ENCODE assay signal across 30 cellular contexts in the genomic region with DNA sequence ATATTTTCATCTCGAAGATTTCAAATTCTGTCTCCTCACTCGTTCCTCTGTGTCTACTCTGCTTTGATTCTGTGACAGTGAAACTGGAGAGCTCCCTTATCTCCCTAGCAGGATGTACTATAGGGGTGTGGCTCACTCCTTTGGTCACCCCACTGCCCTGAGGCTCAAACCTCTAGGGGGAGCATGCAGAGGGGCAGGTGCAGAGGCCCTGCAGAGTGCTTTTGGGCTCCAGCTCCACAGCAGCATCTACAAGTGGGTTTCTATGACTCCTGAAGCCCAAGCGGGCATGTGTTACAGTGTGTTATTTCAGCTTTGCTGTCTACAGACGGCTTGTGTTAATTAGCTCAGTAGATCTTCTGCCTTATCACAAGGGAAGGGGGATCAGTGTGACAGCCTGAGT.
A peak's percentile ranks its signal among the peaks of the same experiment; 100 is the strongest.
DNase-seq lines count a peak whose midpoint lies in the region; ATAC-seq, FAIRE-seq and TF ChIP-seq lines count a peak whose summit lies in the region.
"Had no signal": no experiment of that assay in that cellular context is flagged by ENCODE, and none has a peak within 500 bp of the region (broad histone marks: within the 10 kb centered on the region; RNA-seq: fewer than 3 reads in every experiment).

No MANE protein-coding gene starts in this region.

- WGBS in H1 (ENCODE audit: extremely low coverage in 1 of 2, insufficient coverage in 1 of 2, insufficient read length in 1 of 2, insufficient replicate concordance in 2 of 2, low coverage in 1 of 2, low lambda C conversion rate in 2 of 2, missing lambda C conversion rate in 1 of 2), 2 experiments, result 60% methylated on average over 4 of the region's 4 CpGs; no CpG with 5 or more reads in 1 of the 2 experiments

- H3K79me1 ChIP-seq in H1 (ENCODE audit: low read depth, low read length), result no peaks in the 10 kb centered on the region

- H3K4me3 ChIP-seq in H1 (ENCODE audit: extremely low read depth in 1 of 4, insufficient read depth in 2 of 4, low read depth in 3 of 4, low read length in 4 of 4), result no peak overlapping the region
- no peak overlapping the region for H3K4me3 ChIP-seq in naive thymus-derived CD4-positive, alpha-beta T cell (ENCODE audit: low read length)
- H3K4me3 ChIP-seq: ascending aorta, gastroesophageal sphincter, lower lobe of right lung, transverse colon had no signal

- no peak for FAIRE-seq in H1 (lab: Jason Lieb, UNC)
- FAIRE-seq: A204.1, keratinocyte had no signal

- H3K18ac ChIP-seq in H1 (ENCODE audit: extremely low read depth, low read length), result no peak overlapping the region

- H2BK12ac ChIP-seq in H1 (ENCODE audit: low read depth, low read length), result no peak overlapping the region

- H3K4me1 ChIP-seq in H1 (replicated peaks in 1 of 4; ENCODE audit: control insufficient read depth in 3 of 4, insufficient read depth in 4 of 4, low read length in 3 of 4), result no peaks in the 10 kb centered on the region
- no peaks in the 10 kb centered on the region for H3K4me1 ChIP-seq in naive thymus-derived CD4-positive, alpha-beta T cell (ENCODE audit: control insufficient read depth in 2 of 2, insufficient read depth in 2 of 2, low read length in 2 of 2)
- H3K4me1 ChIP-seq: ascending aorta, gastroesophageal sphincter, lower lobe of right lung, transverse colon had no signal

- no peaks in the 10 kb centered on the region for H3K27me3 ChIP-seq in H1 (replicated peaks in 1 of 4; ENCODE audit: control insufficient read depth in 3 of 4, extremely low read depth in 1 of 4, insufficient read depth in 3 of 4, low read length in 3 of 4)
- no peaks in the 10 kb centered on the region for H3K27me3 ChIP-seq in naive thymus-derived CD4-positive, alpha-beta T cell (ENCODE audit: control insufficient read depth in 2 of 2, insufficient read depth in 2 of 2, low read length in 2 of 2)
- H3K27me3 ChIP-seq: ascending aorta, gastroesophageal sphincter, neutrophil, transverse colon had no signal

- no peak overlapping the region for H3K4me3 Mint-ChIP-seq in activated T-helper 1 cell treated with anti-CD3 and anti-CD28 coated beads, Interleukin-12 subunit alpha, Interleukin-12 subunit beta, Interleukin-2, Interleukin-4 antibody, amounts not matched to agents 30 ng/mL and 10 ng/mL and 1 ng/mL, durations not matched to agents 14 hours and 24 hours and 36 hours
- no peak overlapping the region for H3K4me3 Mint-ChIP-seq in naive thymus-derived CD4-positive, alpha-beta T cell
- H3K4me3 Mint-ChIP-seq: activated B cell treated with CpG ODN at 0.5 μM for 24 hours; activated naive CD8-positive, alpha-beta T cell treated with anti-CD3 and anti-CD28 coated beads for 36 hours; dendritic cell treated with granulocyte-macrophage colony-stimulating factor and Interleukin-4, amounts not matched to agents 40 ng/mL and 50 ng/mL, for 4 days had no signal

- peak; percentile 42 to 53 (median 50); a peak in 3 of 4 replicates for TF ChIP-seq CTCF in H1 (IDR thresholded peaks at IDR 0.05; ENCODE audit: control extremely low read depth in 1 of 3, insufficient read depth in 1 of 3, low read depth in 1 of 3, low read length in 3 of 3)

- no peak for ATAC-seq in naive thymus-derived CD4-positive, alpha-beta T cell
- ATAC-seq: gastroesophageal sphincter, lower lobe of right lung had no signal

- DNase-seq in NCI-H748 (lab: John Stamatoyannopoulos, UW; ENCODE audit: unreplicated experiment) (peak; percentile 18), NCI-H748 treated with DMSO at 0.1 percent for 48 hours (lab: John Stamatoyannopoulos, UW) (no peak), OCI-M2 (lab: John Stamatoyannopoulos, UW; ENCODE audit: unreplicated experiment) (peak; percentile 20), H1 (ENCODE audit: low read depth in 1 of 2, low spot score in 2 of 2) (peak; percentile 15 to 54), NCI-H1092 treated with DMSO at 0.1 percent for 48 hours (lab: John Stamatoyannopoulos, UW) (no peak), activated gamma-delta T cell (lab: John Stamatoyannopoulos, UW) (no peak)
- DNase-seq in activated T-helper 1 cell treated with anti-CD3 and anti-CD28 coated beads, Interleukin-12 subunit alpha, Interleukin-12 subunit beta, Interleukin-2, Interleukin-4 antibody, amounts not matched to agents 30 ng/mL and 10 ng/mL and 1 ng/mL, durations not matched to agents 14 hours and 24 hours and 36 hours (ENCODE audit: low spot score), result no peak
- no peak for DNase-seq in naive thymus-derived CD4-positive, alpha-beta T cell
- DNase-seq: activated B cell treated with CpG ODN at 0.5 μM for 24 hours; activated CD4-positive, alpha-beta T cell treated with anti-CD3 and anti-CD28 coated beads, Interleukin-2, amount 50 U/mL, for 48 hours; activated CD8-positive, alpha-beta memory T cell treated with anti-CD3 and anti-CD28 coated beads, Interleukin-2, amount 50 U/mL, for 4 hours; activated naive CD8-positive, alpha-beta T cell treated with anti-CD3 and anti-CD28 coated beads for 36 hours; AML-193; DMS79; KG1; lower lobe of right lung; NCI-H2029; NCI-H446; RPMI8226; SK-N-SH; stimulated activated CD8-positive, alpha-beta memory T cell treated with anti-CD3 and anti-CD28 coated beads, Interleukin-4, amount 100 ng/mL, for 48 hours; T-helper 2 cell; transverse colon had no signal

- H3K23ac ChIP-seq in H1 (ENCODE audit: insufficient read length), result no peak overlapping the region

- peak; percentile 6 to 46; a peak in 2 of 4 replicates for TF ChIP-seq RAD21 in H1 (IDR thresholded peaks at IDR 0.05 in 1 of 2, conservative IDR thresholded peaks at IDR 0.05 in 1 of 2; ENCODE audit: low read depth in 2 of 2, low read length in 2 of 2)

- CTCF ChIA-PET in H1 (lab: Charles Lee; ENCODE audit: partially characterized antibody), result interaction anchor here (0.6 to 1.5 kb wide), 7 partner anchors 11 to 269 kb away, joined by 3 to 11 read pairs (median 4); no protein-coding TSS in a partner anchor
- CTCF ChIA-PET in naive thymus-derived CD4-positive, alpha-beta T cell (lab: Charles Lee), result interaction anchor here (0.6 kb wide), 1 partner anchor 114 kb away, joined by 3 read pairs; no protein-coding TSS in a partner anchor

- H3K9ac ChIP-seq in H1 (replicated peaks in 1 of 4; ENCODE audit: extremely low read depth in 1 of 4, low read depth in 3 of 4, low read length in 3 of 4), result no peak overlapping the region
- H3K9ac ChIP-seq: SK-N-SH had no signal

- no peak overlapping the region for H4K8ac ChIP-seq in H1 (ENCODE audit: extremely low read depth, insufficient read depth, low read length)

- no peak overlapping the region for H4K5ac ChIP-seq in H1 (ENCODE audit: insufficient read length, low read depth, low read length)

- H3K56ac ChIP-seq in H1 (replicated peaks; ENCODE audit: insufficient read length, low read depth, low read length), result no peak overlapping the region

- H3K36me3 Mint-ChIP-seq in activated T-helper 1 cell treated with anti-CD3 and anti-CD28 coated beads, Interleukin-12 subunit alpha, Interleukin-12 subunit beta, Interleukin-2, Interleukin-4 antibody, amounts not matched to agents 30 ng/mL and 10 ng/mL and 1 ng/mL, durations not matched to agents 14 hours and 24 hours and 36 hours (ENCODE audit: low read depth), result no peaks in the 10 kb centered on the region
- H3K36me3 Mint-ChIP-seq in naive thymus-derived CD4-positive, alpha-beta T cell, result no peaks in the 10 kb centered on the region
- H3K36me3 Mint-ChIP-seq: activated naive CD8-positive, alpha-beta T cell treated with anti-CD3 and anti-CD28 coated beads for 36 hours had no signal

- H2BK15ac ChIP-seq in H1 (ENCODE audit: low read length), result no peak overlapping the region

- H3K9me3 Mint-ChIP-seq in activated T-helper 1 cell treated with anti-CD3 and anti-CD28 coated beads, Interleukin-12 subunit alpha, Interleukin-12 subunit beta, Interleukin-2, Interleukin-4 antibody, amounts not matched to agents 30 ng/mL and 10 ng/mL and 1 ng/mL, durations not matched to agents 14 hours and 24 hours and 36 hours, result no peaks in the 10 kb centered on the region
- H3K9me3 Mint-ChIP-seq in naive thymus-derived CD4-positive, alpha-beta T cell, result peaks cover 0 to 24% (median 2%) of the 10 kb centered on the region in 11 donors
- H3K9me3 Mint-ChIP-seq: dendritic cell treated with granulocyte-macrophage colony-stimulating factor and Interleukin-4, amounts not matched to agents 40 ng/mL and 50 ng/mL, for 4 days had no signal

- H4K20me1 ChIP-seq in H1 (replicated peaks in 1 of 2; ENCODE audit: control insufficient read depth in 1 of 2, insufficient read depth in 2 of 2, low read length in 2 of 2), result no peaks in the 10 kb centered on the region

- H3K23me2 ChIP-seq in H1 (ENCODE audit: low read depth, low read length), result no peaks in the 10 kb centered on the region

- H2BK5ac ChIP-seq in H1 (ENCODE audit: low read depth, low read length), result no peak overlapping the region

- no peak overlapping the region for H2BK120ac ChIP-seq in H1 (replicated peaks; ENCODE audit: low read depth, low read length)

- no peaks in the 10 kb centered on the region for H3K36me3 ChIP-seq in H1 (ENCODE audit: control insufficient read depth in 2 of 4, insufficient read depth in 4 of 4, low read length in 3 of 4)
- H3K36me3 ChIP-seq in naive thymus-derived CD4-positive, alpha-beta T cell (ENCODE audit: control insufficient read depth in 2 of 3, insufficient read depth in 3 of 3, low read length in 3 of 3), result no peaks in the 10 kb centered on the region
- H3K36me3 ChIP-seq: ascending aorta, gastroesophageal sphincter, lower lobe of right lung, neutrophil, transverse colon had no signal

- TF ChIP-seq EP300 in H1 (IDR thresholded peaks at IDR 0.05; ENCODE audit: borderline replicate concordance in 1 of 2, low read depth in 2 of 2, low read length in 2 of 2), result no peak

- intact Hi-C loops in activated T-helper 1 cell treated with anti-CD3 and anti-CD28 coated beads, Interleukin-12 subunit alpha, Interleukin-12 subunit beta, Interleukin-2, Interleukin-4 antibody, amounts not matched to agents 30 ng/mL and 10 ng/mL and 1 ng/mL, durations not matched to agents 14 hours and 24 hours and 36 hours (cut with micrococcal nuclease), result no loop called here
- intact Hi-C loops in naive thymus-derived CD4-positive, alpha-beta T cell (cut with micrococcal nuclease), result no loop called here

- H3K79me2 ChIP-seq in H1 (ENCODE audit: control insufficient read depth in 1 of 2, insufficient read depth in 2 of 2, low read length in 2 of 2), result no peaks in the 10 kb centered on the region

- no peak overlapping the region for H2BK20ac ChIP-seq in H1 (ENCODE audit: low read length)

- no peaks in the 10 kb centered on the region for H3K9me3 ChIP-seq in H1 (ENCODE audit: insufficient read depth in 2 of 2, low read depth in 1 of 2, low read length in 1 of 2)
- no peaks in the 10 kb centered on the region for H3K9me3 ChIP-seq in naive thymus-derived CD4-positive, alpha-beta T cell (ENCODE audit: control insufficient read depth in 2 of 3, low read length in 3 of 3)
- H3K9me3 ChIP-seq: ascending aorta, gastroesophageal sphincter, lower lobe of right lung, neutrophil, SK-N-SH, transverse colon had no signal

- H3K4me2 ChIP-seq in H1 (ENCODE audit: insufficient read depth in 1 of 2, low read depth in 2 of 2, low read length in 2 of 2), result no peak overlapping the region
- H3K4me2 ChIP-seq: SK-N-SH had no signal

- no peak overlapping the region for H4K91ac ChIP-seq in H1 (replicated peaks; ENCODE audit: insufficient read length, low read length)

- H3K14ac ChIP-seq in H1 (ENCODE audit: insufficient read length), result no peak overlapping the region

- no peak for TF ChIP-seq POLR2A in H1 (IDR thresholded peaks at IDR 0.05; ENCODE audit: control extremely low read depth in 1 of 2, low read depth in 2 of 2, low read length in 2 of 2)

- no peak overlapping the region for H2AK5ac ChIP-seq in H1 (ENCODE audit: low read depth, low read length)

- POLR2A ChIA-PET in H1 (lab: Charles Lee; ENCODE audit: partially characterized antibody), result no interaction called here
- POLR2A ChIA-PET in naive thymus-derived CD4-positive, alpha-beta T cell (lab: Charles Lee), result no interaction called here

- no peaks in the 10 kb centered on the region for H3K27me3 Mint-ChIP-seq in activated T-helper 1 cell treated with anti-CD3 and anti-CD28 coated beads, Interleukin-12 subunit alpha, Interleukin-12 subunit beta, Interleukin-2, Interleukin-4 antibody, amounts not matched to agents 30 ng/mL and 10 ng/mL and 1 ng/mL, durations not matched to agents 14 hours and 24 hours and 36 hours (ENCODE audit: insufficient read depth)
- no peaks in the 10 kb centered on the region for H3K27me3 Mint-ChIP-seq in naive thymus-derived CD4-positive, alpha-beta T cell
- H3K27me3 Mint-ChIP-seq: activated B cell treated with CpG ODN at 0.5 μM for 24 hours; activated naive CD8-positive, alpha-beta T cell treated with anti-CD3 and anti-CD28 coated beads for 36 hours; dendritic cell treated with granulocyte-macrophage colony-stimulating factor and Interleukin-4, amounts not matched to agents 40 ng/mL and 50 ng/mL, for 4 days had no signal

- H3K4me1 Mint-ChIP-seq in activated T-helper 1 cell treated with anti-CD3 and anti-CD28 coated beads, Interleukin-12 subunit alpha, Interleukin-12 subunit beta, Interleukin-2, Interleukin-4 antibody, amounts not matched to agents 30 ng/mL and 10 ng/mL and 1 ng/mL, durations not matched to agents 14 hours and 24 hours and 36 hours (ENCODE audit: low read depth), result no peaks in the 10 kb centered on the region
- H3K4me1 Mint-ChIP-seq in naive thymus-derived CD4-positive, alpha-beta T cell, result no peaks in the 10 kb centered on the region
- H3K4me1 Mint-ChIP-seq: activated B cell treated with CpG ODN at 0.5 μM for 24 hours; activated naive CD8-positive, alpha-beta T cell treated with anti-CD3 and anti-CD28 coated beads for 36 hours had no signal

- peak overlapping the region; percentile 77; the same call in 1 of the 2 replicates for H2AFZ ChIP-seq in H1 (ENCODE audit: low read length)

- no peak overlapping the region for H3K4ac ChIP-seq in H1 (replicated peaks; ENCODE audit: insufficient read length, low read depth, low read length)

- no peak overlapping the region for H3K27ac Mint-ChIP-seq in activated T-helper 1 cell treated with anti-CD3 and anti-CD28 coated beads, Interleukin-12 subunit alpha, Interleukin-12 subunit beta, Interleukin-2, Interleukin-4 antibody, amounts not matched to agents 30 ng/mL and 10 ng/mL and 1 ng/mL, durations not matched to agents 14 hours and 24 hours and 36 hours
- no peak overlapping the region for H3K27ac Mint-ChIP-seq in naive thymus-derived CD4-positive, alpha-beta T cell
- H3K27ac Mint-ChIP-seq: activated B cell treated with CpG ODN at 0.5 μM for 24 hours; activated naive CD8-positive, alpha-beta T cell treated with anti-CD3 and anti-CD28 coated beads for 36 hours; activated T-helper 2 cell treated with anti-CD3 and anti-CD28 coated beads, Interferon-gamma antibody, Interleukin-2, Interleukin-4, amounts not matched to agents 10 μg/mL and 5 μg/mL and 100 μg/mL, durations not matched to agents 14 hours and 24 hours and 36 hours; dendritic cell treated with granulocyte-macrophage colony-stimulating factor and Interleukin-4, amounts not matched to agents 40 ng/mL and 50 ng/mL, for 4 days had no signal

- H3K27ac ChIP-seq in H1 (ENCODE audit: low read depth, low read length), result no peak overlapping the region
- no peak overlapping the region for H3K27ac ChIP-seq in naive thymus-derived CD4-positive, alpha-beta T cell (ENCODE audit: low read depth, low read length)
- H3K27ac ChIP-seq: ascending aorta, gastroesophageal sphincter, lower lobe of right lung, neutrophil, transverse colon had no signal

Comparison
In these comparisons a context has a peak if more than half of its experiments do, and no peak if none do; other contexts are left out.
1. DNase-seq: peak in NCI-H748 (single experiment), OCI-M2 (single experiment) and H1 (2 of 2); none in NCI-H748 treated with DMSO at 0.1 percent for 48 hours (single experiment), activated T-helper 1 cell treated with anti-CD3 and anti-CD28 coated beads, Interleukin-12 subunit alpha, Interleukin-12 subunit beta, Interleukin-2, Interleukin-4 antibody, amounts not matched to agents 30 ng/mL and 10 ng/mL and 1 ng/mL, durations not matched to agents 14 hours and 24 hours and 36 hours (single experiment), NCI-H1092 treated with DMSO at 0.1 percent for 48 hours (single experiment), naive thymus-derived CD4-positive, alpha-beta T cell (0 of 9) and activated gamma-delta T cell (single experiment).